In the genomic region with DNA sequence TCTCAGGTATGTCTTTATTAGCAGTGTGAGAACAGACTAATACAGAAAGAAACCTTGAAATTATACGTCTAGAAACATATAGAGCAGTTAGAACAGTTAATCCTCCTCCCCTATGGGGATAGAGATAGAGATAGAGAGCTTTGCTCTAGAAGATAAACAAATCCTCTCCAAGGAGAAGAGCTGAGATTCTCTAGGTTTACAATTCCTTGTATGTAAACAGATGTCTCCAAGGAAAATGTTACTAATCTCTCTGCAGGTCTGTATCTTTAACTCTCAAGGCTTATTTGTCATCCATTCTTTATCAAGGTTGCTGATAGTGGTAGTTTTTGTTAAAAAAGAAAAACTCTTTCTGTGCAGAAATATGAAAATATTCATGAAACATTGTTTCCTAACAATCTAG, we compare ENCODE assay signal across 29 cellular contexts.
"Had no signal": no experiment of that assay in that cellular context is flagged by ENCODE, and none has a peak within 500 bp of the region (broad histone marks: within the 10 kb centered on the region; RNA-seq: fewer than 3 reads in every experiment).

No MANE protein-coding gene starts in this region.

- H3K36me3 Mint-ChIP-seq: activated CD4-positive, alpha-beta memory T cell treated with anti-CD3 and anti-CD28 coated beads for 36 hours; activated CD8-positive, alpha-beta memory T cell treated with anti-CD3 and anti-CD28 coated beads, Interleukin-2, amount 10 ng/mL, durations not matched to agents 7 days and 5 days; activated naive CD4-positive, alpha-beta T cell treated with anti-CD3 and anti-CD28 coated beads, Interleukin-2, amount 10 ng/mL, durations not matched to agents 7 days and 5 days; activated naive CD4-positive, alpha-beta T cell treated with anti-CD3 and anti-CD28 coated beads, Interleukin-2, amount 50 U/mL, for 72 hours; activated naive CD8-positive, alpha-beta T cell treated with anti-CD3 and anti-CD28 coated beads, Interleukin-2, amount 10 ng/mL, durations not matched to agents 7 days and 5 days had no signal

- H3K9me3 ChIP-seq: esophagus muscularis mucosa, gastroesophageal sphincter had no signal

- H3K27ac Mint-ChIP-seq: activated CD4-positive, alpha-beta memory T cell treated with anti-CD3 and anti-CD28 coated beads for 36 hours; activated CD4-positive, alpha-beta T cell treated with anti-CD3 and anti-CD28 coated beads for 36 hours; activated CD4-positive, alpha-beta T cell treated with anti-CD3 and anti-CD28 coated beads, Interleukin-2, amount 10 ng/mL, durations not matched to agents 24 days and 14 days; activated CD8-positive, alpha-beta memory T cell treated with anti-CD3 and anti-CD28 coated beads, Interleukin-2, amount 10 ng/mL, durations not matched to agents 7 days and 5 days; activated CD8-positive, alpha-beta T cell treated with anti-CD3 and anti-CD28 coated beads, Interleukin-2, amount 10 ng/mL, durations not matched to agents 7 days and 5 days; activated naive CD4-positive, alpha-beta T cell treated with anti-CD3 and anti-CD28 coated beads, Interleukin-2, amount 10 ng/mL, durations not matched to agents 7 days and 5 days; activated naive CD4-positive, alpha-beta T cell treated with anti-CD3 and anti-CD28 coated beads, Interleukin-2, amount 50 U/mL, for 72 hours; activated naive CD8-positive, alpha-beta T cell treated with anti-CD3 and anti-CD28 coated beads, Interleukin-2, amount 10 ng/mL, durations not matched to agents 7 days and 5 days; activated T-cell treated with anti-CD3 and anti-CD28 coated beads, Interleukin-2, amount 50 U/mL, for 24 hours; activated T-cell treated with anti-CD3 and anti-CD28 coated beads, Interleukin-2, amount 50 U/mL, for 72 hours; effector memory CD8-positive, alpha-beta T cell had no signal

- H3K4me3 ChIP-seq: esophagus muscularis mucosa, gastroesophageal sphincter had no signal

- H3K4me1 Mint-ChIP-seq: activated CD4-positive, alpha-beta T cell treated with anti-CD3 and anti-CD28 coated beads for 36 hours; activated CD4-positive, alpha-beta T cell treated with anti-CD3 and anti-CD28 coated beads, Interleukin-2, amount 10 ng/mL, durations not matched to agents 24 days and 14 days; activated CD8-positive, alpha-beta memory T cell treated with anti-CD3 and anti-CD28 coated beads, Interleukin-2, amount 10 ng/mL, durations not matched to agents 7 days and 5 days; activated naive CD4-positive, alpha-beta T cell treated with anti-CD3 and anti-CD28 coated beads, Interleukin-2, amount 10 ng/mL, durations not matched to agents 7 days and 5 days; activated naive CD8-positive, alpha-beta T cell treated with anti-CD3 and anti-CD28 coated beads, Interleukin-2, amount 10 ng/mL, durations not matched to agents 7 days and 5 days; central memory CD8-positive, alpha-beta T cell had no signal

- H3K36me3 ChIP-seq: brain microvascular endothelial cell, esophagus muscularis mucosa, gastroesophageal sphincter had no signal

- H3K27me3 Mint-ChIP-seq: activated CD4-positive, alpha-beta memory T cell treated with anti-CD3 and anti-CD28 coated beads for 36 hours; activated CD4-positive, alpha-beta T cell treated with anti-CD3 and anti-CD28 coated beads for 36 hours; activated CD4-positive, alpha-beta T cell treated with anti-CD3 and anti-CD28 coated beads, Interleukin-2, amount 10 ng/mL, durations not matched to agents 24 days and 14 days; activated CD8-positive, alpha-beta memory T cell treated with anti-CD3 and anti-CD28 coated beads, Interleukin-2, amount 10 ng/mL, durations not matched to agents 7 days and 5 days; activated naive CD4-positive, alpha-beta T cell treated with anti-CD3 and anti-CD28 coated beads, Interleukin-2, amount 10 ng/mL, durations not matched to agents 7 days and 5 days; activated naive CD8-positive, alpha-beta T cell treated with anti-CD3 and anti-CD28 coated beads, Interleukin-2, amount 10 ng/mL, durations not matched to agents 7 days and 5 days; activated T-cell treated with anti-CD3 and anti-CD28 coated beads, Interleukin-2, amount 50 U/mL, for 24 hours; central memory CD8-positive, alpha-beta T cell; effector memory CD8-positive, alpha-beta T cell had no signal

- H3K4me3 Mint-ChIP-seq: activated CD4-positive, alpha-beta memory T cell treated with anti-CD3 and anti-CD28 coated beads for 36 hours; activated CD4-positive, alpha-beta T cell treated with anti-CD3 and anti-CD28 coated beads for 36 hours; activated CD4-positive, alpha-beta T cell treated with anti-CD3 and anti-CD28 coated beads, Interleukin-2, amount 10 ng/mL, durations not matched to agents 24 days and 14 days; activated CD8-positive, alpha-beta memory T cell treated with anti-CD3 and anti-CD28 coated beads, Interleukin-2, amount 10 ng/mL, durations not matched to agents 7 days and 5 days; activated CD8-positive, alpha-beta T cell treated with anti-CD3 and anti-CD28 coated beads, Interleukin-2, amount 10 ng/mL, durations not matched to agents 7 days and 5 days; activated naive CD4-positive, alpha-beta T cell treated with anti-CD3 and anti-CD28 coated beads, Interleukin-2, amount 10 ng/mL, durations not matched to agents 7 days and 5 days; activated naive CD8-positive, alpha-beta T cell treated with anti-CD3 and anti-CD28 coated beads, Interleukin-2, amount 10 ng/mL, durations not matched to agents 7 days and 5 days; activated T-cell treated with anti-CD3 and anti-CD28 coated beads, Interleukin-2, amount 50 U/mL, for 24 hours; activated T-cell treated with anti-CD3 and anti-CD28 coated beads, Interleukin-2, amount 50 U/mL, for 72 hours; central memory CD8-positive, alpha-beta T cell; effector memory CD8-positive, alpha-beta T cell had no signal

- H3K27me3 ChIP-seq: brain microvascular endothelial cell, esophagus muscularis mucosa, gastroesophageal sphincter had no signal

- DNase-seq: activated CD4-positive, alpha-beta memory T cell treated with anti-CD3 and anti-CD28 coated beads for 36 hours; activated CD4-positive, alpha-beta T cell treated with anti-CD3 and anti-CD28 coated beads for 36 hours; activated CD4-positive, alpha-beta T cell treated with anti-CD3 and anti-CD28 coated beads, Interleukin-2, amount 10 ng/mL, durations not matched to agents 24 days and 14 days; activated CD4-positive, CD25-positive, alpha-beta regulatory T cell; activated CD4-positive, CD25-positive, alpha-beta regulatory T cell treated with anti-CD3 and anti-CD28 coated beads, Interleukin-2, amount 50 U/mL, for 72 hours; activated CD8-positive, alpha-beta memory T cell treated with anti-CD3 and anti-CD28 coated beads, Interleukin-2, amount 10 ng/mL, durations not matched to agents 7 days and 5 days; activated CD8-positive, alpha-beta memory T cell treated with anti-CD3 and anti-CD28 coated beads, Interleukin-2, amount 50 U/mL, for 48 hours; activated CD8-positive, alpha-beta T cell treated with anti-CD3 and anti-CD28 coated beads, Interleukin-2, amount 10 ng/mL, durations not matched to agents 7 days and 5 days; activated gamma-delta T cell; activated naive CD4-positive, alpha-beta T cell; activated naive CD4-positive, alpha-beta T cell treated with anti-CD3 and anti-CD28 coated beads, Interleukin-2, amount 10 ng/mL, durations not matched to agents 7 days and 5 days; activated naive CD8-positive, alpha-beta T cell treated with anti-CD3 and anti-CD28 coated beads, Interleukin-2, amount 10 ng/mL, durations not matched to agents 7 days and 5 days; activated T-cell treated with anti-CD3 and anti-CD28 coated beads for 4 hours; activated T-cell treated with anti-CD3 and anti-CD28 coated beads, Interleukin-2, amount 50 U/mL, for 24 hours; activated T-cell treated with anti-CD3 and anti-CD28 coated beads, Interleukin-2, amount 50 U/mL, for 72 hours; amniotic stem cell; anterior cingulate cortex; brain microvascular endothelial cell; cortex of kidney; dermis blood vessel endothelial cell; effector CD4-positive, alpha-beta T cell; effector memory CD8-positive, alpha-beta T cell; erythroblast; foreskin melanocyte; T-helper 2 cell had no signal

- H3K27ac ChIP-seq: brain microvascular endothelial cell, esophagus muscularis mucosa, gastroesophageal sphincter had no signal

- ATAC-seq: activated CD4-positive, alpha-beta T cell treated with anti-CD3 and anti-CD28 coated beads for 36 hours; activated CD8-positive, alpha-beta memory T cell treated with anti-CD3 and anti-CD28 coated beads, Interleukin-2, amount 10 ng/mL, durations not matched to agents 7 days and 5 days; activated CD8-positive, alpha-beta T cell treated with anti-CD3 and anti-CD28 coated beads, Interleukin-2, amount 10 ng/mL, durations not matched to agents 7 days and 5 days; activated naive CD4-positive, alpha-beta T cell treated with anti-CD3 and anti-CD28 coated beads, Interleukin-2, amount 50 U/mL, for 72 hours; activated T-cell treated with anti-CD3 and anti-CD28 coated beads, Interleukin-2, amount 50 U/mL, for 72 hours; effector memory CD8-positive, alpha-beta T cell; gastroesophageal sphincter had no signal

- H3K9me3 Mint-ChIP-seq: activated CD4-positive, alpha-beta T cell treated with anti-CD3 and anti-CD28 coated beads, Interleukin-2, amount 10 ng/mL, durations not matched to agents 24 days and 14 days; activated naive CD4-positive, alpha-beta T cell treated with anti-CD3 and anti-CD28 coated beads, Interleukin-2, amount 10 ng/mL, durations not matched to agents 7 days and 5 days; activated T-cell treated with anti-CD3 and anti-CD28 coated beads, Interleukin-2, amount 50 U/mL, for 24 hours had no signal

- H3K4me1 ChIP-seq: esophagus muscularis mucosa, gastroesophageal sphincter had no signal
